8 cellular contexts compared by ENCODE assay signal in genomic region chr4:86977621-86978184, GRCh38. TPM values are rescaled to one million over a fixed set of nuclear protein-coding genes. Genes with fewer than 3 reads are reported as not detected.
DNase-seq lines count a peak whose midpoint lies in the region; ATAC-seq, FAIRE-seq and TF ChIP-seq lines count a peak whose summit lies in the region.

No MANE protein-coding gene starts in this region.

- peak; percentile 61 for DNase-seq in activated CD4-positive, alpha-beta T cell treated with anti-CD3 and anti-CD28 coated beads, Interleukin-2, amount 10 ng/mL, durations not matched to agents 24 days and 14 days
- DNase-seq in activated CD4-positive, alpha-beta T cell treated with anti-CD3 and anti-CD28 coated beads, Interleukin-2, amount 50 U/mL, for 1 hour = no peak
- DNase-seq in astrocyte of the spinal cord (ENCODE audit: low read depth, low spot score) (peak; percentile 81), pancreas (peak in 2 of 6 donors; percentile 23 to 25), WERI-Rb-1 (no peak), posterior cingulate gyrus (no peak)

- 20 to 30% methylated on average over 5 of the region's 5 CpGs for WGBS in pancreas, 2 donors

- H3K27me3 ChIP-seq in Loucy (ENCODE audit: insufficient read depth, low read length, poor library complexity, severe bottlenecking) (no peaks in the 10 kb centered on the region), pancreas (no peaks in the 10 kb centered on the region), WERI-Rb-1 (ENCODE audit: insufficient read depth, low read depth, severe bottlenecking) (no peaks in the 10 kb centered on the region)

- H3K27ac ChIP-seq in pancreas = peak overlapping the region in 2 of 4 donors; percentile 53 to 55
- H3K27ac ChIP-seq in WERI-Rb-1 = no peak overlapping the region

- no peak overlapping the region for H3K9ac ChIP-seq in Loucy (ENCODE audit: low read depth, low read length, poor library complexity, severe bottlenecking)

- H3K9me3 ChIP-seq in Loucy (ENCODE audit: insufficient read depth, low read depth, low read length) (no peaks in the 10 kb centered on the region), pancreas (no peaks in the 10 kb centered on the region), WERI-Rb-1 (ENCODE audit: severe bottlenecking) (no peaks in the 10 kb centered on the region)

- peaks cover 80% of the 10 kb centered on the region for H3K79me2 ChIP-seq in Loucy (ENCODE audit: insufficient read depth, low read length)

- H3K4me1 ChIP-seq in Loucy (ENCODE audit: insufficient read depth, low read length, poor library complexity, severe bottlenecking) (peaks cover 59% of the 10 kb centered on the region), pancreas (peaks cover 8 to 24% (median 18%) of the 10 kb centered on the region in 3 donors)

- H3K4me2 ChIP-seq in Loucy (ENCODE audit: low read depth, low read length, poor library complexity, severe bottlenecking) = peak overlapping the region; percentile 3

- H3K4me3 Mint-ChIP-seq in activated CD4-positive, alpha-beta T cell treated with anti-CD3 and anti-CD28 coated beads, Interleukin-2, amount 10 ng/mL, durations not matched to agents 24 days and 14 days = no peak overlapping the region

- H3K27ac Mint-ChIP-seq in activated CD4-positive, alpha-beta T cell treated with anti-CD3 and anti-CD28 coated beads, Interleukin-2, amount 10 ng/mL, durations not matched to agents 24 days and 14 days = no peak overlapping the region

- no peaks in the 10 kb centered on the region for H3K27me3 Mint-ChIP-seq in activated CD4-positive, alpha-beta T cell treated with anti-CD3 and anti-CD28 coated beads, Interleukin-2, amount 10 ng/mL, durations not matched to agents 24 days and 14 days

- in situ Hi-C loops in astrocyte of the spinal cord (cut with HindIII; ENCODE audit: low sequenced_read_pairs) = no loop called here

- ATAC-seq in GM21825 (IDR thresholded peaks at IDR 0.05; ENCODE audit: unreplicated experiment) = peak; percentile 90
- ATAC-seq in pancreas = peak; percentile 66 to 84 (median 70)

- H3F3A ChIP-seq in Loucy (ENCODE audit: low read depth) = no peaks in the 10 kb centered on the region

- FAIRE-seq in pancreas (lab: Jason Lieb, UNC) = peak; percentile 5

- no peaks in the 10 kb centered on the region for H3K9me3 Mint-ChIP-seq in activated CD4-positive, alpha-beta T cell treated with anti-CD3 and anti-CD28 coated beads, Interleukin-2, amount 10 ng/mL, durations not matched to agents 24 days and 14 days

- intact Hi-C loops in activated CD4-positive, alpha-beta T cell treated with anti-CD3 and anti-CD28 coated beads, Interleukin-2, amount 10 ng/mL, durations not matched to agents 24 days and 14 days (cut with micrococcal nuclease) = loop anchor here (1.0 to 2.0 kb wide), 2 partner anchors 29 to 39 kb away; no protein-coding TSS in a partner anchor
- intact Hi-C loops in pancreas (cut with DNase I) (no loop called here), posterior cingulate gyrus (cut with DNase I) (no loop called here)

- peaks cover 44% of the 10 kb centered on the region for H3K4me1 Mint-ChIP-seq in activated CD4-positive, alpha-beta T cell treated with anti-CD3 and anti-CD28 coated beads, Interleukin-2, amount 10 ng/mL, durations not matched to agents 24 days and 14 days

- no peak overlapping the region for H3K4me3 ChIP-seq in Loucy (ENCODE audit: low read length, poor library complexity, severe bottlenecking)
- H3K4me3 ChIP-seq in astrocyte of the spinal cord (ENCODE audit: low read depth, low read length) = no peak overlapping the region
- H3K4me3 ChIP-seq in pancreas = no peak overlapping the region
- no peak overlapping the region for H3K4me3 ChIP-seq in WERI-Rb-1 (ENCODE audit: low read depth, low read length)

- H2AFZ ChIP-seq in Loucy (ENCODE audit: low read length) = no peak overlapping the region

- TF ChIP-seq CTCF in Loucy (conservative IDR thresholded peaks at IDR 0.05; ENCODE audit: low read length) = no peak
- no peak for TF ChIP-seq CTCF in astrocyte of the spinal cord (IDR thresholded peaks at IDR 0.05; ENCODE audit: low read depth, low read length)
- no peak for TF ChIP-seq CTCF in pancreas (IDR thresholded peaks at IDR 0.05)
- TF ChIP-seq CTCF in WERI-Rb-1 (IDR thresholded peaks at IDR 0.05; ENCODE audit: low read depth, low read length) = no peak

- no peaks in the 10 kb centered on the region for H4K20me1 ChIP-seq in Loucy (ENCODE audit: insufficient read depth, low read length, poor library complexity, severe bottlenecking)

- H3K36me3 ChIP-seq in Loucy (ENCODE audit: insufficient read depth, low read length) (no peaks in the 10 kb centered on the region), pancreas (no peaks in the 10 kb centered on the region), WERI-Rb-1 (peaks cover 3% of the 10 kb centered on the region; the same call in 1 of the 2 replicates)

- H3K9me2 ChIP-seq in Loucy (replicated peaks; ENCODE audit: low read depth, low read length) = no peaks in the 10 kb centered on the region

- peaks cover 11% of the 10 kb centered on the region for H3K36me3 Mint-ChIP-seq in activated CD4-positive, alpha-beta T cell treated with anti-CD3 and anti-CD28 coated beads, Interleukin-2, amount 10 ng/mL, durations not matched to agents 24 days and 14 days (ENCODE audit: low read depth)

RNA-seq across cellular contexts. Expression of gene AFF1, which starts 42.9 kb away (rescaled TPM):
- 44.0 and 44.3 TPM in 2 replicates for total RNA-seq in activated CD4-positive, alpha-beta T cell treated with anti-CD3 and anti-CD28 coated beads, Interleukin-2, amount 10 ng/mL, durations not matched to agents 24 days and 14 days
- 10 to 100 TPM; 35.8 to 62.0 (median 40.9) TPM for total RNA-seq in pancreas
- polyA plus RNA-seq in pancreas = 10 to 100 TPM; 11.8 to 13.0 TPM

Comparison
In these comparisons a context has a peak if more than half of its experiments do, and no peak if none do; other contexts are left out.
1. DNase-seq: peak in activated CD4-positive, alpha-beta T cell treated with anti-CD3 and anti-CD28 coated beads, Interleukin-2, amount 10 ng/mL, durations not matched to agents 24 days and 14 days (single experiment) and astrocyte of the spinal cord (single experiment); none in activated CD4-positive, alpha-beta T cell treated with anti-CD3 and anti-CD28 coated beads, Interleukin-2, amount 50 U/mL, for 1 hour (single experiment), WERI-Rb-1 (single experiment) and posterior cingulate gyrus (0 of 10).